In genomic region chr9:88076286-88077070, GRCh38 we compare ENCODE assay signal across 9 cellular contexts.
DNase-seq lines count a peak whose midpoint lies in the region; ATAC-seq lines count a peak whose summit lies in the region.
"Had no signal": no experiment of that assay in that cellular context is flagged by ENCODE, and none has a peak within 500 bp of the region (broad histone marks: within the 10 kb centered on the region; RNA-seq: fewer than 3 reads in every experiment).

No MANE protein-coding gene starts in this region.

- peak overlapping the region; percentile 76 for H3K4me3 Mint-ChIP-seq in activated naive CD4-positive, alpha-beta T cell treated with anti-CD3 and anti-CD28 coated beads for 36 hours
- peak overlapping the region; percentile 71 to 93 (median 84) for H3K4me3 Mint-ChIP-seq in naive thymus-derived CD8-positive, alpha-beta T cell

- H3K36me3 ChIP-seq in stomach smooth muscle (ENCODE audit: control insufficient read depth in 2 of 2, insufficient read depth in 2 of 2, low read length in 2 of 2): no peaks in the 10 kb centered on the region
- H3K36me3 ChIP-seq: neutrophil had no signal

- no peaks in the 10 kb centered on the region for H3K27me3 ChIP-seq in stomach smooth muscle (ENCODE audit: control insufficient read depth in 1 of 2, insufficient read depth in 2 of 2, low read length in 2 of 2)

- peaks cover 54% of the 10 kb centered on the region for H3K27me3 Mint-ChIP-seq in activated naive CD4-positive, alpha-beta T cell treated with anti-CD3 and anti-CD28 coated beads for 36 hours (ENCODE audit: low read depth)
- H3K27me3 Mint-ChIP-seq in naive thymus-derived CD8-positive, alpha-beta T cell: peaks cover 41 to 95% (median 48%) of the 10 kb centered on the region in 5 donors

- POLR2A ChIA-PET in naive thymus-derived CD8-positive, alpha-beta T cell (lab: Charles Lee): no interaction called here

- H3K4me1 Mint-ChIP-seq in activated naive CD4-positive, alpha-beta T cell treated with anti-CD3 and anti-CD28 coated beads for 36 hours (ENCODE audit: low read depth): peaks cover 9% of the 10 kb centered on the region
- peaks cover 6 to 21% (median 13%) of the 10 kb centered on the region in 4 donors for H3K4me1 Mint-ChIP-seq in naive thymus-derived CD8-positive, alpha-beta T cell

- CTCF ChIA-PET in activated naive CD4-positive, alpha-beta T cell treated with anti-CD3 and anti-CD28 coated beads for 36 hours (lab: Charles Lee): interaction anchor here (0.7 to 1.3 kb wide), 3 partner anchors 27 to 1883 kb away, joined by 3 read pairs; no protein-coding TSS in a partner anchor

- DNase-seq in A172 (ENCODE audit: low spot score) (peak; percentile 73), H4 (ENCODE audit: low spot score) (peak; percentile 86), NCI-H69 (lab: John Stamatoyannopoulos, UW) (peak; percentile 70), foreskin melanocyte (peak; percentile 48)
- DNase-seq in activated naive CD4-positive, alpha-beta T cell treated with anti-CD3 and anti-CD28 coated beads for 36 hours: peak; percentile 62
- peak in 3 of 10 donors; percentile 3 to 60 (median 21) for DNase-seq in naive thymus-derived CD8-positive, alpha-beta T cell

- H3K4me1 ChIP-seq in stomach smooth muscle (ENCODE audit: control insufficient read depth, insufficient read depth, low read length): peaks cover 9% of the 10 kb centered on the region

- ATAC-seq in naive thymus-derived CD8-positive, alpha-beta T cell: peak; percentile 56 to 60
- ATAC-seq in GM21528 (IDR thresholded peaks at IDR 0.05; ENCODE audit: low FRiP score, unreplicated experiment): no peak

- H3K27ac ChIP-seq in stomach smooth muscle (ENCODE audit: low read length): peak overlapping the region; percentile 75
- H3K27ac ChIP-seq: neutrophil had no signal

- intact Hi-C loops in activated naive CD4-positive, alpha-beta T cell treated with anti-CD3 and anti-CD28 coated beads for 36 hours (cut with micrococcal nuclease): loop anchor here (1.0 kb wide), 1 partner anchor 27 kb away; no protein-coding TSS in a partner anchor

- peak overlapping the region; percentile 77 to 80 for H3K4me3 ChIP-seq in stomach smooth muscle (ENCODE audit: low read length in 2 of 2)

- no peaks in the 10 kb centered on the region for H3K9me3 ChIP-seq in stomach smooth muscle (ENCODE audit: control insufficient read depth in 2 of 2, low read length in 2 of 2)
- H3K9me3 ChIP-seq: neutrophil had no signal

- H3K36me3 Mint-ChIP-seq in activated naive CD4-positive, alpha-beta T cell treated with anti-CD3 and anti-CD28 coated beads for 36 hours (ENCODE audit: low read depth): no peaks in the 10 kb centered on the region
- no peaks in the 10 kb centered on the region for H3K36me3 Mint-ChIP-seq in naive thymus-derived CD8-positive, alpha-beta T cell

- H3K27ac Mint-ChIP-seq in activated naive CD4-positive, alpha-beta T cell treated with anti-CD3 and anti-CD28 coated beads for 36 hours: no peak overlapping the region
- H3K27ac Mint-ChIP-seq in naive thymus-derived CD8-positive, alpha-beta T cell: no peak overlapping the region

- peak overlapping the region; percentile 57 to 71 for H3K9ac ChIP-seq in stomach smooth muscle (ENCODE audit: low read length in 2 of 2)

- H3K9me3 Mint-ChIP-seq in activated naive CD4-positive, alpha-beta T cell treated with anti-CD3 and anti-CD28 coated beads for 36 hours: no peaks in the 10 kb centered on the region
- H3K9me3 Mint-ChIP-seq in naive thymus-derived CD8-positive, alpha-beta T cell: peaks cover 0 to 2% (median 0%) of the 10 kb centered on the region in 9 donors
